ENCODE assay signal across 8 cellular contexts in the genomic region with DNA sequence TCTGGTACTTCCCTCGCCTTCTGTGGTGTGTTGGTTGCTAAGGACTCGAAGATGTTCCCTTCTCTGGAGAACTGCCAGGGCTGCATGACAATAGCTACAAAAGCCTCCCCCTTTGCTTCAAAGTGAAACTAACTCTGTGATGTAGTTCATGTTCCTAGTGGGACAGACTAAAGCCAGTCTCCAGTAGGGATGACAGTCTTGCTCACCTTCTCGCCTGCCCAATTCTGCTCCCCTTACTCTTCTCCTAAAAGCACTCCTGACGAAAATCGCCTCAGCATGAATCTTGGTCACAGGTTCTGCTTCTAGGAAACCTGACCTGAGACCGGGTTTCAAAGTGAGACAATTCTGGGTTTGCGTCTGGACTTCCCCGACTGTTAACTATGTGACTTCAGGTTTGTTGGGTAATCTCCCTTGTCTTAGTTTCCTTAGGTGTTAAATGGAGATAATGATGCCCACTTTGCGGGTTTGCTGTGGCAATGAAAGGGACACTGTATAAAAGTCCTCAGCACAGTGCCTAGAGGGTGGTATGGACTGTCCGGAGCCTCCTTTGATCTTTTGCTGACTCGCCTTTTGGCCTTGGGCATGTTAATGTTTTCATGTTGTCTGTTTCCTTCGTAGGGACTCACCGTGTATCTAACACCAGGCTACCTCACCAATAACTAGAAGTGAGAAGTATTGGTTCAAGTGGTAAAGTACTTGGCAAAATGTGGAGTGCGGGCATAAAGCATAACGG. TPM values are rescaled to one million over a fixed set of nuclear protein-coding genes. Genes with fewer than 3 reads are reported as not detected.
DNase-seq lines count a peak whose midpoint lies in the region; ATAC-seq, FAIRE-seq and TF ChIP-seq lines count a peak whose summit lies in the region.

No MANE protein-coding gene starts in this region.

- H3K27ac ChIP-seq in right atrium auricular region = no peak overlapping the region
- H3K27ac ChIP-seq in astrocyte (ENCODE audit: low read depth, low read length) = no peak overlapping the region
- H3K27ac ChIP-seq in testis = no peak overlapping the region

- H3K4me3 Mint-ChIP-seq in astrocyte (ENCODE audit: unreplicated experiment) = no peak overlapping the region
- H3K4me3 Mint-ChIP-seq in natural killer cell treated with Interleukin-12 subunit alpha and Interleukin-12 subunit beta and Interleukin-15 and Interleukin-18, amount 100 ng/mL, for 72 hours = no peak overlapping the region

- intact Hi-C loops in Right ventricle myocardium inferior (cut with DNase I) = no loop called here
- intact Hi-C loops in testis (cut with DNase I; ENCODE audit: low total_unique reads) = no loop called here

- no peaks in the 10 kb centered on the region for H3K36me3 Mint-ChIP-seq in astrocyte (ENCODE audit: low read depth, unreplicated experiment)
- H3K36me3 Mint-ChIP-seq in natural killer cell treated with Interleukin-12 subunit alpha and Interleukin-12 subunit beta and Interleukin-15 and Interleukin-18, amount 100 ng/mL, for 72 hours = peaks cover 6% of the 10 kb centered on the region

- no peaks in the 10 kb centered on the region for H3K79me2 ChIP-seq in astrocyte (ENCODE audit: insufficient read depth, low read length)

- H3K36me3 ChIP-seq in right atrium auricular region (no peaks in the 10 kb centered on the region), astrocyte (ENCODE audit: insufficient read depth, low read length) (no peaks in the 10 kb centered on the region), testis (ENCODE audit: low read depth, missing control alignments) (no peaks in the 10 kb centered on the region)

- H3K4me2 ChIP-seq in astrocyte (ENCODE audit: low read length) = peak overlapping the region; percentile 4

- peaks cover 0 to 11% of the 10 kb centered on the region in 2 donors for H3K4me1 ChIP-seq in right atrium auricular region
- H3K4me1 ChIP-seq in astrocyte (ENCODE audit: insufficient read depth, low read length) = no peaks in the 10 kb centered on the region
- peaks cover 2% of the 10 kb centered on the region for H3K4me1 ChIP-seq in testis

- 73 to 83% methylated on average over 15 of the region's 15 CpGs for WGBS in testis, 2 donors

- H3K9me3 ChIP-seq in right atrium auricular region = no peaks in the 10 kb centered on the region
- no peaks in the 10 kb centered on the region for H3K9me3 ChIP-seq in astrocyte (ENCODE audit: insufficient read depth, low read depth, low read length)
- H3K9me3 ChIP-seq in testis = no peaks in the 10 kb centered on the region

- DNase-seq in Right ventricle myocardium inferior (ENCODE audit: missing footprints) (peak; percentile 50), right atrium auricular region (ENCODE audit: low spot score) (no peak), astrocyte (ENCODE audit: low read depth) (no peak), testis (peak; percentile 51), NCI-H128 (lab: John Stamatoyannopoulos, UW; ENCODE audit: unreplicated experiment) (no peak), H4 (ENCODE audit: low spot score) (no peak)
- DNase-seq in natural killer cell treated with Interleukin-12 subunit alpha and Interleukin-12 subunit beta and Interleukin-15 and Interleukin-18, amount 100 ng/mL, for 72 hours (ENCODE audit: low spot score) = no peak

- peaks cover 31% of the 10 kb centered on the region for H3K27me3 Mint-ChIP-seq in astrocyte (ENCODE audit: low read depth, unreplicated experiment)
- peaks cover 26 to 33% of the 10 kb centered on the region in 2 donors for H3K27me3 Mint-ChIP-seq in natural killer cell treated with Interleukin-12 subunit alpha and Interleukin-12 subunit beta and Interleukin-15 and Interleukin-18, amount 100 ng/mL, for 72 hours

- H3K4me3 ChIP-seq in right atrium auricular region (no peak overlapping the region), astrocyte (ENCODE audit: insufficient read depth, low read depth, low read length) (no peak overlapping the region), testis (no peak overlapping the region)

- H4K20me1 ChIP-seq in astrocyte (ENCODE audit: insufficient read depth, low read length) = no peaks in the 10 kb centered on the region

- no peak for FAIRE-seq in astrocyte (lab: Jason Lieb, UNC)

- no peak overlapping the region for H3K9ac ChIP-seq in astrocyte (ENCODE audit: low read length)

- TF ChIP-seq CTCF in right atrium auricular region (IDR thresholded peaks at IDR 0.05) (no peak), astrocyte (IDR thresholded peaks at IDR 0.05; ENCODE audit: insufficient read depth, low read depth, low read length) (no peak), testis (IDR thresholded peaks at IDR 0.05) (no peak)

- no peak for TF ChIP-seq POLR2A in testis (IDR thresholded peaks at IDR 0.05)

- H3K4me1 Mint-ChIP-seq in astrocyte (ENCODE audit: low read depth, unreplicated experiment) = peaks cover 6% of the 10 kb centered on the region
- H3K4me1 Mint-ChIP-seq in natural killer cell treated with Interleukin-12 subunit alpha and Interleukin-12 subunit beta and Interleukin-15 and Interleukin-18, amount 100 ng/mL, for 72 hours (ENCODE audit: low read depth in 2 of 2) = peaks cover 4 to 5% of the 10 kb centered on the region in 2 donors

- no peak overlapping the region for H3K27ac Mint-ChIP-seq in astrocyte (ENCODE audit: unreplicated experiment)
- H3K27ac Mint-ChIP-seq in natural killer cell treated with Interleukin-12 subunit alpha and Interleukin-12 subunit beta and Interleukin-15 and Interleukin-18, amount 100 ng/mL, for 72 hours = no peak overlapping the region

- no peak overlapping the region for H2AFZ ChIP-seq in astrocyte (ENCODE audit: low read depth, low read length)

- no peaks in the 10 kb centered on the region for H3K9me3 Mint-ChIP-seq in astrocyte (ENCODE audit: unreplicated experiment)
- no peaks in the 10 kb centered on the region for H3K9me3 Mint-ChIP-seq in natural killer cell treated with Interleukin-12 subunit alpha and Interleukin-12 subunit beta and Interleukin-15 and Interleukin-18, amount 100 ng/mL, for 72 hours

- H3K27me3 ChIP-seq in right atrium auricular region = no peaks in the 10 kb centered on the region
- H3K27me3 ChIP-seq in astrocyte (ENCODE audit: insufficient read depth, low read length) = peaks cover 23% of the 10 kb centered on the region
- no peaks in the 10 kb centered on the region for H3K27me3 ChIP-seq in testis

- no peak for ATAC-seq in Right ventricle myocardium inferior
- ATAC-seq in HG02973 (IDR thresholded peaks at IDR 0.05; ENCODE audit: unreplicated experiment) = peak; percentile 61
- no peak for ATAC-seq in natural killer cell treated with Interleukin-12 subunit alpha and Interleukin-12 subunit beta and Interleukin-15 and Interleukin-18, amount 100 ng/mL, for 72 hours

RNA-seq across cellular contexts. Expression of gene THRB, which starts 24.9 kb away (rescaled TPM):
- 25.9 TPM for total RNA-seq in Right ventricle myocardium inferior
- total RNA-seq in right atrium auricular region = 1 to 10 TPM; 4.2 to 7.0 TPM
- 6.8 and 8.5 TPM in 2 replicates for total RNA-seq in astrocyte
- 1 to 10 TPM; 1.3 to 1.4 TPM for total RNA-seq in testis
- 2.0 TPM for polyA plus RNA-seq in testis (ENCODE audit: insufficient read depth, low read depth, low replicate concordance)
- total RNA-seq in natural killer cell treated with Interleukin-12 subunit alpha and Interleukin-12 subunit beta and Interleukin-15 and Interleukin-18, amount 100 ng/mL, for 72 hours = under 1 TPM in 1 of 2 donors, not detected in 1; 0.22 TPM
- 1.2 and 4.2 TPM in 2 replicates for total RNA-seq in H4 (2014; rRNA removed; shearing (Covaris generic))

Comparison
In these comparisons a context has a peak if more than half of its experiments do, and no peak if none do; other contexts are left out.
1. DNase-seq: peak in Right ventricle myocardium inferior (single experiment) and testis (single experiment); none in right atrium auricular region (single experiment), astrocyte (single experiment), NCI-H128 (single experiment), natural killer cell treated with Interleukin-12 subunit alpha and Interleukin-12 subunit beta and Interleukin-15 and Interleukin-18, amount 100 ng/mL, for 72 hours (single experiment) and H4 (single experiment).